9 cellular contexts compared by ENCODE assay signal in genomic region chr12:88814789-88815188, GRCh38.
"Had no signal": no experiment of that assay in that cellular context is flagged by ENCODE, and none has a peak within 500 bp of the region (broad histone marks: within the 10 kb centered on the region; RNA-seq: fewer than 3 reads in every experiment).

No MANE protein-coding gene starts in this region.

- H3K4me3 ChIP-seq: GM23248, GM23338, HAP-1 had no signal

- H3K27ac ChIP-seq: GM23248 had no signal

- ATAC-seq: GM23338, HCT116 had no signal

- DNase-seq: GM23248, GOT3, H7, H9, HCEC 1CT, HFFc6 had no signal

- H3K4me2 ChIP-seq: GM23338 had no signal

- H3K9ac ChIP-seq: GM23248 had no signal

- H3K9me3 ChIP-seq: HAP-1 had no signal

- H3K36me3 ChIP-seq: HAP-1 had no signal
